15 cellular contexts compared by ENCODE assay signal in genomic region chr3:111810909-111811308, GRCh38. TPM values are rescaled to one million over a fixed set of nuclear protein-coding genes. Genes with fewer than 3 reads are reported as not detected.
A peak's percentile ranks its signal among the peaks of the same experiment; 100 is the strongest.
DNase-seq lines count a peak whose midpoint lies in the region; TF ChIP-seq lines count a peak whose summit lies in the region.
"Had no signal": no experiment of that assay in that cellular context is flagged by ENCODE, and none has a peak within 500 bp of the region (broad histone marks: within the 10 kb centered on the region; RNA-seq: fewer than 3 reads in every experiment).

No MANE protein-coding gene starts in this region.

- no peak for TF ChIP-seq POLR2A in vagina (IDR thresholded peaks at IDR 0.05)

- intact Hi-C loops in vagina (cut with DNase I) (no loop called here), left ventricle myocardium inferior (cut with micrococcal nuclease) (no loop called here), posterior vena cava (cut with DNase I) (no loop called here)

- H3K9me3 Mint-ChIP-seq in HFFc6 = peaks cover 7% of the 10 kb centered on the region
- H3K9me3 Mint-ChIP-seq: stimulated activated naive CD8-positive, alpha-beta T cell treated with anti-CD3 and anti-CD28 coated beads, Interleukin-15, Interleukin-2, amounts not matched to agents 100 ng/mL and 50 ng/mL, for 24 hours had no signal

- H3K36me3 Mint-ChIP-seq in HFFc6 (ENCODE audit: low read depth) = peaks cover 12% of the 10 kb centered on the region
- H3K36me3 Mint-ChIP-seq: activated CD4-positive, alpha-beta memory T cell treated with anti-CD3 and anti-CD28 coated beads for 36 hours; T-cell had no signal

- peaks cover 70% of the 10 kb centered on the region for H3K4me1 Mint-ChIP-seq in HFFc6 (ENCODE audit: low read depth)

- TF ChIP-seq CTCF in HFFc6 (IDR thresholded peaks at IDR 0.05) = no peak
- no peak for TF ChIP-seq CTCF in vagina (IDR thresholded peaks at IDR 0.05)
- no peak for TF ChIP-seq CTCF in left ventricle myocardium inferior (IDR thresholded peaks at IDR 0.05; ENCODE audit: borderline replicate concordance)

- peak; percentile 82 for DNase-seq in HFFc6
- peak; percentile 91 for DNase-seq in amniotic epithelial cell (ENCODE audit: low read depth)
- DNase-seq in glomerular visceral epithelial cell (ENCODE audit: extremely low spot score) = peak; percentile 51
- DNase-seq in vagina (ENCODE audit: extremely low spot score in 2 of 2) = no peak
- no peak for DNase-seq in left ventricle myocardium inferior
- DNase-seq in DMS 273 treated with DMSO at 0.1 percent for 48 hours (lab: John Stamatoyannopoulos, UW) = no peak
- DNase-seq in posterior vena cava (ENCODE audit: low spot score) = no peak
- DNase-seq: activated CD4-positive, alpha-beta memory T cell treated with anti-CD3 and anti-CD28 coated beads for 36 hours; activated naive CD4-positive, alpha-beta T cell; NCI-H1048; NCI-H526 treated with DMSO at 0.1 percent for 48 hours; ovary; stimulated activated CD4-positive, alpha-beta T cell treated with anti-CD3 and anti-CD28 coated beads, Interleukin-4, amount 100 ng/mL, for 24 hours; T-cell had no signal

- H3K36me3 ChIP-seq in vagina (no peaks in the 10 kb centered on the region), left ventricle myocardium inferior (no peaks in the 10 kb centered on the region)
- H3K36me3 ChIP-seq: ovary had no signal

- peak overlapping the region; percentile 69; the same call in 1 of the 2 replicates for H3K4me3 Mint-ChIP-seq in HFFc6
- H3K4me3 Mint-ChIP-seq: activated CD4-positive, alpha-beta memory T cell treated with anti-CD3 and anti-CD28 coated beads for 36 hours; stimulated activated naive CD8-positive, alpha-beta T cell treated with anti-CD3 and anti-CD28 coated beads, Interleukin-15, Interleukin-2, amounts not matched to agents 100 ng/mL and 50 ng/mL, for 24 hours; T-cell had no signal

- peak overlapping the region; percentile 28 for H3K27ac ChIP-seq in vagina
- H3K27ac ChIP-seq in left ventricle myocardium inferior (replicated peaks) = no peak overlapping the region
- H3K27ac ChIP-seq: ovary had no signal

- no peaks in the 10 kb centered on the region for H3K9me3 ChIP-seq in vagina
- H3K9me3 ChIP-seq in left ventricle myocardium inferior (replicated peaks) = peaks cover 16% of the 10 kb centered on the region
- H3K9me3 ChIP-seq: ovary had no signal

- H3K27me3 ChIP-seq in vagina (no peaks in the 10 kb centered on the region), left ventricle myocardium inferior (ENCODE audit: low read depth) (no peaks in the 10 kb centered on the region)
- H3K27me3 ChIP-seq: ovary had no signal

- H3K27me3 Mint-ChIP-seq in HFFc6 (ENCODE audit: insufficient read depth) = no peaks in the 10 kb centered on the region; the same call in none of the 2 replicates
- H3K27me3 Mint-ChIP-seq: activated CD4-positive, alpha-beta memory T cell treated with anti-CD3 and anti-CD28 coated beads for 36 hours; stimulated activated naive CD8-positive, alpha-beta T cell treated with anti-CD3 and anti-CD28 coated beads, Interleukin-15, Interleukin-2, amounts not matched to agents 100 ng/mL and 50 ng/mL, for 24 hours had no signal

- H3K4me3 ChIP-seq in vagina (no peak overlapping the region), left ventricle myocardium inferior (no peak overlapping the region)
- H3K4me3 ChIP-seq: ovary had no signal

- H3K4me1 ChIP-seq in vagina = peaks cover 41% of the 10 kb centered on the region
- peaks cover 22% of the 10 kb centered on the region for H3K4me1 ChIP-seq in left ventricle myocardium inferior

- H3K27ac Mint-ChIP-seq in HFFc6 = peak overlapping the region; percentile 85
- H3K27ac Mint-ChIP-seq: activated CD4-positive, alpha-beta memory T cell treated with anti-CD3 and anti-CD28 coated beads for 36 hours; stimulated activated naive CD8-positive, alpha-beta T cell treated with anti-CD3 and anti-CD28 coated beads, Interleukin-15, Interleukin-2, amounts not matched to agents 100 ng/mL and 50 ng/mL, for 24 hours; T-cell had no signal

RNA-seq across cellular contexts. Expression of gene PHLDB2, which starts 48.2 kb away (rescaled TPM):
- 10 to 100 TPM; 35.4 to 55.9 (median 37.6) TPM for total RNA-seq in HFFc6 (2021; fragmentation: NEBNext Ultra II Directional; extraction: Animal tissue kit (Norgen Biotek cat#: 25700))
- total RNA-seq in vagina (66.8 TPM), left ventricle myocardium inferior (89.3 TPM), posterior vena cava (100 to 1,000 TPM; 125 to 135 TPM)

Comparison
In these comparisons a context has a peak if more than half of its experiments do, and no peak if none do; other contexts are left out.
1. DNase-seq: peak in HFFc6 (single experiment), amniotic epithelial cell (single experiment) and glomerular visceral epithelial cell (single experiment); none in vagina (0 of 2), left ventricle myocardium inferior (single experiment), DMS 273 treated with DMSO at 0.1 percent for 48 hours (single experiment) and posterior vena cava (single experiment).